ENCODE assay signal across 1 cellular context in the genomic region with DNA sequence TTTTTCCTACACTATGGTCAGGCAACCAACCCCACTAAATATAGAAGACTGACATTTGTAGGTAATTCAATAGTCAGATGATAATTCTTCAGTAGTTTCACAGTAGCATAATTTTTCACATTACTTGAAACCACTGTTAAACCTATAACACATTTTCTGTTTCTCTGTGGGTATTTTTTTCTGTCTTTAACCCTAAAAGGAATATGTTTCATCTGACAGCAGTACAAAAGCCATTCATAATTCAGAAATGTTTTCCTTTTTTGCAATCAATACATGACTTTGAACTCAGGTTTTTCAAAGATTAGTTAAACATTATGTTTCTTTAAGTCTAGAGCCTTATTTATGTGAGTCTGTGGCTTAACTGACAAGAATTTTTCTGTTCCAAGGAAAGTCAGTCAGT.
TF ChIP-seq lines count a peak whose summit lies in the region.

No MANE protein-coding gene starts in this region.

TF ChIP-seq in HepG2, 621 proteins besides CTCF, POLR2A, EP300 and RAD21 (continued from another document and continues in another):
- TF ChIP-seq, protein P1, sequence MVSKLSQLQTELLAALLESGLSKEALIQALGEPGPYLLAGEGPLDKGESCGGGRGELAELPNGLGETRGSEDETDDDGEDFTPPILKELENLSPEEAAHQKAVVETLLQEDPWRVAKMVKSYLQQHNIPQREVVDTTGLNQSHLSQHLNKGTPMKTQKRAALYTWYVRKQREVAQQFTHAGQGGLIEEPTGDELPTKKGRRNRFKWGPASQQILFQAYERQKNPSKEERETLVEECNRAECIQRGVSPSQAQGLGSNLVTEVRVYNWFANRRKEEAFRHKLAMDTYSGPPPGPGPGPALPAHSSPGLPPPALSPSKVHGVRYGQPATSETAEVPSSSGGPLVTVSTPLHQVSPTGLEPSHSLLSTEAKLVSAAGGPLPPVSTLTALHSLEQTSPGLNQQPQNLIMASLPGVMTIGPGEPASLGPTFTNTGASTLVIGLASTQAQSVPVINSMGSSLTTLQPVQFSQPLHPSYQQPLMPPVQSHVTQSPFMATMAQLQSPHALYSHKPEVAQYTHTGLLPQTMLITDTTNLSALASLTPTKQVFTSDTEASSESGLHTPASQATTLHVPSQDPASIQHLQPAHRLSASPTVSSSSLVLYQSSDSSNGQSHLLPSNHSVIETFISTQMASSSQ (IDR thresholded peaks at IDR 0.05; ENCODE audit: low read depth): peak; percentile 49; the same call in 1 of the 2 replicates
- TF ChIP-seq, protein P1 (CRISPR knock-in tag; IDR thresholded peaks at IDR 0.05; ENCODE audit: borderline replicate concordance): peak; percentile 57; the same call in 1 of the 2 replicates
- TF ChIP-seq, protein P2, sequence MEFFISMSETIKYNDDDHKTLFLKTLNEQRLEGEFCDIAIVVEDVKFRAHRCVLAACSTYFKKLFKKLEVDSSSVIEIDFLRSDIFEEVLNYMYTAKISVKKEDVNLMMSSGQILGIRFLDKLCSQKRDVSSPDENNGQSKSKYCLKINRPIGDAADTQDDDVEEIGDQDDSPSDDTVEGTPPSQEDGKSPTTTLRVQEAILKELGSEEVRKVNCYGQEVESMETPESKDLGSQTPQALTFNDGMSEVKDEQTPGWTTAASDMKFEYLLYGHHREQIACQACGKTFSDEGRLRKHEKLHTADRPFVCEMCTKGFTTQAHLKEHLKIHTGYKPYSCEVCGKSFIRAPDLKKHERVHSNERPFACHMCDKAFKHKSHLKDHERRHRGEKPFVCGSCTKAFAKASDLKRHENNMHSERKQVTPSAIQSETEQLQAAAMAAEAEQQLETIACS (CRISPR knock-in tag; IDR thresholded peaks at IDR 0.05): no peak
- no peak for TF ChIP-seq CREB1 (IDR thresholded peaks at IDR 0.05)
- peak; percentile 56 for TF ChIP-seq CREB1 (CRISPR knock-in tag; IDR thresholded peaks at IDR 0.05)
- TF ChIP-seq, protein P3, sequence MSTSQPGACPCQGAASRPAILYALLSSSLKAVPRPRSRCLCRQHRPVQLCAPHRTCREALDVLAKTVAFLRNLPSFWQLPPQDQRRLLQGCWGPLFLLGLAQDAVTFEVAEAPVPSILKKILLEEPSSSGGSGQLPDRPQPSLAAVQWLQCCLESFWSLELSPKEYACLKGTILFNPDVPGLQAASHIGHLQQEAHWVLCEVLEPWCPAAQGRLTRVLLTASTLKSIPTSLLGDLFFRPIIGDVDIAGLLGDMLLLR (CRISPR knock-in tag; IDR thresholded peaks at IDR 0.05): no peak
- TF ChIP-seq ZNF441 (CRISPR knock-in tag; IDR thresholded peaks at IDR 0.05; ENCODE audit: borderline replicate concordance): no peak
- peak; percentile 82 for TF ChIP-seq NCOA2 (CRISPR knock-in tag; IDR thresholded peaks at IDR 0.05)
- TF ChIP-seq ELF1 (CRISPR knock-in tag; IDR thresholded peaks at IDR 0.05): 0 out of 2 replicates have a peak, but pooled peaks have one; percentile 18
- TF ChIP-seq, protein P4, sequence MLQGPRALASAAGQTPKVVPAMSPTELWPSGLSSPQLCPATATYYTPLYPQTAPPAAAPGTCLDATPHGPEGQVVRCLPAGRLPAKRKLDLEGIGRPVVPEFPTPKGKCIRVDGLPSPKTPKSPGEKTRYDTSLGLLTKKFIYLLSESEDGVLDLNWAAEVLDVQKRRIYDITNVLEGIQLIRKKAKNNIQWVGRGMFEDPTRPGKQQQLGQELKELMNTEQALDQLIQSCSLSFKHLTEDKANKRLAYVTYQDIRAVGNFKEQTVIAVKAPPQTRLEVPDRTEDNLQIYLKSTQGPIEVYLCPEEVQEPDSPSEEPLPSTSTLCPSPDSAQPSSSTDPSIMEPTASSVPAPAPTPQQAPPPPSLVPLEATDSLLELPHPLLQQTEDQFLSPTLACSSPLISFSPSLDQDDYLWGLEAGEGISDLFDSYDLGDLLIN (CRISPR knock-in tag; IDR thresholded peaks at IDR 0.05; ENCODE audit: borderline replicate concordance): no peak
- TF ChIP-seq ZBTB3 (CRISPR knock-in tag; IDR thresholded peaks at IDR 0.05; ENCODE audit: borderline replicate concordance, low read depth): no peak
- peak; percentile 48 for TF ChIP-seq SAP130 (CRISPR knock-in tag; IDR thresholded peaks at IDR 0.05; ENCODE audit: low read depth)
- TF ChIP-seq ZNF605 (CRISPR knock-in tag; IDR thresholded peaks at IDR 0.05): no peak
- no peak for TF ChIP-seq IRX3 (CRISPR knock-in tag; IDR thresholded peaks at IDR 0.05; ENCODE audit: borderline replicate concordance, low read depth)
- no peak for TF ChIP-seq NFATC3 (CRISPR knock-in tag; IDR thresholded peaks at IDR 0.05)
- TF ChIP-seq ZNF878 (CRISPR knock-in tag; IDR thresholded peaks at IDR 0.05): no peak
- no peak for TF ChIP-seq MBD4 (IDR thresholded peaks at IDR 0.05; ENCODE audit: borderline replicate concordance, low read length)
- TF ChIP-seq, protein P5, sequence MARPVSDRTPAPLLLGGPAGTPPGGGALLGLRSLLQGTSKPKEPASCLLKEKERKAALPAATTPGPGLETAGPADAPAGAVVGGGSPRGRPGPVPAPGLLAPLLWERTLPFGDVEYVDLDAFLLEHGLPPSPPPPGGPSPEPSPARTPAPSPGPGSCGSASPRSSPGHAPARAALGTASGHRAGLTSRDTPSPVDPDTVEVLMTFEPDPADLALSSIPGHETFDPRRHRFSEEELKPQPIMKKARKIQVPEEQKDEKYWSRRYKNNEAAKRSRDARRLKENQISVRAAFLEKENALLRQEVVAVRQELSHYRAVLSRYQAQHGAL (CRISPR knock-in tag; IDR thresholded peaks at IDR 0.05; ENCODE audit: not compliant biosample characterization): no peak
- no peak for TF ChIP-seq ZNF335 (CRISPR knock-in tag; IDR thresholded peaks at IDR 0.05)
- TF ChIP-seq MXD4 (CRISPR knock-in tag; IDR thresholded peaks at IDR 0.05): 0 out of 2 replicates have a peak, but pooled peaks have one; percentile 35
- TF ChIP-seq RCOR2 (CRISPR knock-in tag; IDR thresholded peaks at IDR 0.05): no peak
- TF ChIP-seq, protein P6, sequence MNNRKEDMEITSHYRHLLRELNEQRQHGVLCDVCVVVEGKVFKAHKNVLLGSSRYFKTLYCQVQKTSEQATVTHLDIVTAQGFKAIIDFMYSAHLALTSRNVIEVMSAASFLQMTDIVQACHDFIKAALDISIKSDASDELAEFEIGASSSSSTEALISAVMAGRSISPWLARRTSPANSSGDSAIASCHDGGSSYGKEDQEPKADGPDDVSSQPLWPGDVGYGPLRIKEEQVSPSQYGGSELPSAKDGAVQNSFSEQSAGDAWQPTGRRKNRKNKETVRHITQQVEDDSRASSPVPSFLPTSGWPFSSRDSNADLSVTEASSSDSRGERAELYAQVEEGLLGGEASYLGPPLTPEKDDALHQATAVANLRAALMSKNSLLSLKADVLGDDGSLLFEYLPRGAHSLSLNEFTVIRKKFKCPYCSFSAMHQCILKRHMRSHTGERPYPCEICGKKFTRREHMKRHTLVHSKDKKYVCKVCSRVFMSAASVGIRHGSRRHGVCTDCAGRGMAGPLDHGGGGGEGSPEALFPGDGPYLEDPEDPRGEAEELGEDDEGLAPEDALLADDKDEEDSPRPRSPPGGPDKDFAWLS (CRISPR knock-in tag; IDR thresholded peaks at IDR 0.05; ENCODE audit: borderline replicate concordance): no peak
- TF ChIP-seq, protein P7, sequence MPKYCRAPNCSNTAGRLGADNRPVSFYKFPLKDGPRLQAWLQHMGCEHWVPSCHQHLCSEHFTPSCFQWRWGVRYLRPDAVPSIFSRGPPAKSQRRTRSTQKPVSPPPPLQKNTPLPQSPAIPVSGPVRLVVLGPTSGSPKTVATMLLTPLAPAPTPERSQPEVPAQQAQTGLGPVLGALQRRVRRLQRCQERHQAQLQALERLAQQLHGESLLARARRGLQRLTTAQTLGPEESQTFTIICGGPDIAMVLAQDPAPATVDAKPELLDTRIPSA (CRISPR knock-in tag; IDR thresholded peaks at IDR 0.05; ENCODE audit: borderline replicate concordance): no peak
- peak; percentile 36 for TF ChIP-seq RARA (CRISPR knock-in tag; IDR thresholded peaks at IDR 0.05)
- TF ChIP-seq SRF (IDR thresholded peaks at IDR 0.05; ENCODE audit: low read depth, low read length): peak; percentile 54; the same call in 1 of the 2 replicates
- peak; percentile 66; the same call in 1 of the 2 replicates for TF ChIP-seq CREM (IDR thresholded peaks at IDR 0.05)
- no peak for TF ChIP-seq CREM (CRISPR knock-in tag; IDR thresholded peaks at IDR 0.05)
- TF ChIP-seq ZNF598 (CRISPR knock-in tag; IDR thresholded peaks at IDR 0.05; ENCODE audit: borderline replicate concordance): no peak
- no peak for TF ChIP-seq ZNF331 (CRISPR knock-in tag; IDR thresholded peaks at IDR 0.05)
- no peak for TF ChIP-seq EED (CRISPR knock-in tag; IDR thresholded peaks at IDR 0.05)
- 0 out of 2 replicates have a peak, but pooled peaks have one; percentile 42 for TF ChIP-seq FOXK1 (CRISPR knock-in tag; IDR thresholded peaks at IDR 0.05; ENCODE audit: borderline replicate concordance, low read depth)
- TF ChIP-seq NFE2L2 (IDR thresholded peaks at IDR 0.05; ENCODE audit: low read length): no peak
- TF ChIP-seq NFYB (CRISPR knock-in tag; IDR thresholded peaks at IDR 0.05): no peak
- no peak for TF ChIP-seq RFXAP (CRISPR knock-in tag; IDR thresholded peaks at IDR 0.05; ENCODE audit: borderline replicate concordance)
- TF ChIP-seq ZNF572 (CRISPR knock-in tag; IDR thresholded peaks at IDR 0.05): no peak
- TF ChIP-seq, protein P8, sequence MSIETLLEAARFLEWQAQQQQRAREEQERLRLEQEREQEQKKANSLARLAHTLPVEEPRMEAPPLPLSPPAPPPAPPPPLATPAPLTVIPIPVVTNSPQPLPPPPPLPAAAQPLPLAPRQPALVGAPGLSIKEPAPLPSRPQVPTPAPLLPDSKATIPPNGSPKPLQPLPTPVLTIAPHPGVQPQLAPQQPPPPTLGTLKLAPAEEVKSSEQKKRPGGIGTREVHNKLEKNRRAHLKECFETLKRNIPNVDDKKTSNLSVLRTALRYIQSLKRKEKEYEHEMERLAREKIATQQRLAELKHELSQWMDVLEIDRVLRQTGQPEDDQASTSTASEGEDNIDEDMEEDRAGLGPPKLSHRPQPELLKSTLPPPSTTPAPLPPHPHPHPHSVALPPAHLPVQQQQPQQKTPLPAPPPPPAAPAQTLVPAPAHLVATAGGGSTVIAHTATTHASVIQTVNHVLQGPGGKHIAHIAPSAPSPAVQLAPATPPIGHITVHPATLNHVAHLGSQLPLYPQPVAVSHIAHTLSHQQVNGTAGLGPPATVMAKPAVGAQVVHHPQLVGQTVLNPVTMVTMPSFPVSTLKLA (IDR thresholded peaks at IDR 0.05): no peak
- TF ChIP-seq ZNF557 (CRISPR knock-in tag; IDR thresholded peaks at IDR 0.05): no peak
- no peak for TF ChIP-seq MLLT10 (CRISPR knock-in tag; IDR thresholded peaks at IDR 0.05)
- TF ChIP-seq, protein P9, sequence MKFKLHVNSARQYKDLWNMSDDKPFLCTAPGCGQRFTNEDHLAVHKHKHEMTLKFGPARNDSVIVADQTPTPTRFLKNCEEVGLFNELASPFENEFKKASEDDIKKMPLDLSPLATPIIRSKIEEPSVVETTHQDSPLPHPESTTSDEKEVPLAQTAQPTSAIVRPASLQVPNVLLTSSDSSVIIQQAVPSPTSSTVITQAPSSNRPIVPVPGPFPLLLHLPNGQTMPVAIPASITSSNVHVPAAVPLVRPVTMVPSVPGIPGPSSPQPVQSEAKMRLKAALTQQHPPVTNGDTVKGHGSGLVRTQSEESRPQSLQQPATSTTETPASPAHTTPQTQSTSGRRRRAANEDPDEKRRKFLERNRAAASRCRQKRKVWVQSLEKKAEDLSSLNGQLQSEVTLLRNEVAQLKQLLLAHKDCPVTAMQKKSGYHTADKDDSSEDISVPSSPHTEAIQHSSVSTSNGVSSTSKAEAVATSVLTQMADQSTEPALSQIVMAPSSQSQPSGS (CRISPR knock-in tag; IDR thresholded peaks at IDR 0.05): peak; percentile 26; the same call in 1 of the 2 replicates
- no peak for TF ChIP-seq ZFP37 (CRISPR knock-in tag; IDR thresholded peaks at IDR 0.05; ENCODE audit: borderline replicate concordance)
- TF ChIP-seq ZNF773 (CRISPR knock-in tag; IDR thresholded peaks at IDR 0.05; ENCODE audit: borderline replicate concordance): no peak
- peak; percentile 84 for TF ChIP-seq SOX5 (CRISPR knock-in tag; IDR thresholded peaks at IDR 0.05; ENCODE audit: borderline replicate concordance)
- no peak for TF ChIP-seq NPAS2 (CRISPR knock-in tag; IDR thresholded peaks at IDR 0.05; ENCODE audit: borderline replicate concordance)
- TF ChIP-seq ZNF34 (CRISPR knock-in tag; IDR thresholded peaks at IDR 0.05; ENCODE audit: borderline replicate concordance): no peak
- no peak for TF ChIP-seq ZBTB1 (CRISPR knock-in tag; IDR thresholded peaks at IDR 0.05; ENCODE audit: borderline replicate concordance)
- TF ChIP-seq PAF1 (CRISPR knock-in tag; IDR thresholded peaks at IDR 0.05): no peak
- TF ChIP-seq, protein P10, sequence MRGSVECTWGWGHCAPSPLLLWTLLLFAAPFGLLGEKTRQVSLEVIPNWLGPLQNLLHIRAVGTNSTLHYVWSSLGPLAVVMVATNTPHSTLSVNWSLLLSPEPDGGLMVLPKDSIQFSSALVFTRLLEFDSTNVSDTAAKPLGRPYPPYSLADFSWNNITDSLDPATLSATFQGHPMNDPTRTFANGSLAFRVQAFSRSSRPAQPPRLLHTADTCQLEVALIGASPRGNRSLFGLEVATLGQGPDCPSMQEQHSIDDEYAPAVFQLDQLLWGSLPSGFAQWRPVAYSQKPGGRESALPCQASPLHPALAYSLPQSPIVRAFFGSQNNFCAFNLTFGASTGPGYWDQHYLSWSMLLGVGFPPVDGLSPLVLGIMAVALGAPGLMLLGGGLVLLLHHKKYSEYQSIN (CRISPR knock-in tag; IDR thresholded peaks at IDR 0.05; ENCODE audit: borderline replicate concordance): no peak
- TF ChIP-seq, protein P11, sequence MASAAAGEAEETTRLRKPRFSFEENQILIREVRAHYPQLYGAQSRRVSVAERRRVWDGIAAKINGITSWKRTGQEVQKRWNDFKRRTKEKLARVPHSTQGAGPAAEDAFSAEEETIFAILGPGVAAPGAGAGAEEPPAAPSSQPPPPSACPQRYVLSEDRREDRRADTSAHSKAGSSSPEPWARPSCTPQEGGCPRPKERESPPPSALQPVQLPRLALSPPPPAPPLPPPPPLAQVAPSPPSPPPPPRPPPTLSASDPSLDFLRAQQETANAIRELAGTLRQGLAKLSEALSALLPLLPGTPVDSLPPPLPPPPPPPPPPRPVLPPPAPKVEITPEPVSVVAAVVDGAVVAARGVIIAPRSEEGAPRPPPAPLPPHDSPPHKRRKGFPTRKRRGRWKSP (CRISPR knock-in tag; IDR thresholded peaks at IDR 0.05): no peak
- peak; percentile 77 for TF ChIP-seq RXRB (CRISPR knock-in tag; IDR thresholded peaks at IDR 0.05; ENCODE audit: borderline replicate concordance)
- TF ChIP-seq NFIC (IDR thresholded peaks at IDR 0.05; ENCODE audit: low read length): peak; percentile 91
- TF ChIP-seq SOX6 (IDR thresholded peaks at IDR 0.05): no peak
- TF ChIP-seq SOX6 (CRISPR knock-in tag; IDR thresholded peaks at IDR 0.05): peak; percentile 45; the same call in 1 of the 2 replicates
- peak; percentile 95 for TF ChIP-seq GATAD2A (CRISPR knock-in tag; IDR thresholded peaks at IDR 0.05)
- peak; percentile 54; the same call in 1 of the 2 replicates for TF ChIP-seq PPARG (CRISPR knock-in tag; conservative IDR thresholded peaks at IDR 0.05)
